ENCODE assay signal across 17 cellular contexts in genomic region chr22:20853236-20853660, GRCh38. TPM values are rescaled to one million over a fixed set of nuclear protein-coding genes. Genes with fewer than 3 reads are reported as not detected.
DNase-seq lines count a peak whose midpoint lies in the region; ATAC-seq, FAIRE-seq and TF ChIP-seq lines count a peak whose summit lies in the region.
"Had no signal": no experiment of that assay in that cellular context is flagged by ENCODE, and none has a peak within 500 bp of the region (broad histone marks: within the 10 kb centered on the region; RNA-seq: fewer than 3 reads in every experiment).

No MANE protein-coding gene starts in this region.

- peak overlapping the region; percentile 36 for H3K9ac ChIP-seq in endodermal cell (ENCODE audit: extremely low read depth, low read length, poor library complexity, severe bottlenecking)

- POLR2A ChIA-PET in CD4-positive, alpha-beta T cell (lab: Charles Lee), result no interaction called here

- H3K36me3 ChIP-seq in endodermal cell (ENCODE audit: control insufficient read depth, insufficient read depth, low read length), result no peaks in the 10 kb centered on the region
- H3K36me3 ChIP-seq: BE2C, HAP-1 had no signal

- H3K27me3 ChIP-seq in CD4-positive, alpha-beta T cell (ENCODE audit: control insufficient read depth, insufficient read depth, low read length), result no peaks in the 10 kb centered on the region
- H3K27me3 ChIP-seq in endodermal cell (ENCODE audit: control insufficient read depth, insufficient read depth, low read length, poor library complexity, severe bottlenecking), result no peaks in the 10 kb centered on the region
- H3K27me3 ChIP-seq: BE2C had no signal

- no peak overlapping the region for H3K27ac Mint-ChIP-seq in CD4-positive, alpha-beta T cell
- peak overlapping the region; percentile 45 for H3K27ac Mint-ChIP-seq in endodermal cell
- peak overlapping the region; percentile 12 for H3K27ac Mint-ChIP-seq in progenitor cell of endocrine pancreas
- H3K27ac Mint-ChIP-seq: IgD-negative memory B cell had no signal

- no peak for TF ChIP-seq CTCF in CD4-positive, alpha-beta T cell (IDR thresholded peaks at IDR 0.05)
- TF ChIP-seq CTCF in endodermal cell (conservative IDR thresholded peaks at IDR 0.05), result no peak
- no peak for TF ChIP-seq CTCF in progenitor cell of endocrine pancreas (IDR thresholded peaks at IDR 0.05; ENCODE audit: unreplicated experiment)

- DNase-seq in CD4-positive, alpha-beta T cell, result no peak
- DNase-seq in GM19239 (ENCODE audit: insufficient read length, low spot score) (no peak), endodermal cell (peak; percentile 41), progenitor cell of endocrine pancreas (ENCODE audit: low spot score, unreplicated experiment) (no peak), hepatic stellate cell (ENCODE audit: low spot score) (no peak), islet precursor cell (no peak)
- DNase-seq: BE2C, DMS153, MV-4-11, NCI-H1417 treated with DMSO at 0.1 percent for 48 hours, NCI-H2029 treated with DMSO at 0.1 percent for 48 hours, NCI-H524, PC-9 had no signal

- WGBS in endodermal cell (ENCODE audit: insufficient coverage in 1 of 2, insufficient read length in 1 of 2), 2 experiments, result 92 to 94% methylated on average over 1 to 3 of the region's 3 CpGs

- no peaks in the 10 kb centered on the region for H3K9me3 ChIP-seq in CD4-positive, alpha-beta T cell (ENCODE audit: control insufficient read depth, low read length)
- H3K9me3 ChIP-seq in endodermal cell (ENCODE audit: control insufficient read depth, low read length), result no peaks in the 10 kb centered on the region
- H3K9me3 ChIP-seq: BE2C, HAP-1 had no signal

- no peaks in the 10 kb centered on the region for H3K36me3 Mint-ChIP-seq in CD4-positive, alpha-beta T cell (ENCODE audit: low read depth)
- H3K36me3 Mint-ChIP-seq in endodermal cell (ENCODE audit: low read depth) (no peaks in the 10 kb centered on the region), progenitor cell of endocrine pancreas (ENCODE audit: insufficient read depth) (no peaks in the 10 kb centered on the region)
- H3K36me3 Mint-ChIP-seq: IgD-negative memory B cell had no signal

- no peak overlapping the region for H3K27ac ChIP-seq in CD4-positive, alpha-beta T cell (ENCODE audit: low read depth, low read length)
- H3K27ac ChIP-seq in endodermal cell (ENCODE audit: low read depth, low read length), result no peak overlapping the region
- H3K27ac ChIP-seq: PC-9, SK-N-MC had no signal

- CTCF ChIA-PET in CD4-positive, alpha-beta T cell (lab: Charles Lee), result no interaction called here

- H3K27me3 Mint-ChIP-seq in CD4-positive, alpha-beta T cell, result no peaks in the 10 kb centered on the region
- H3K27me3 Mint-ChIP-seq in endodermal cell (ENCODE audit: insufficient read depth) (no peaks in the 10 kb centered on the region), progenitor cell of endocrine pancreas (no peaks in the 10 kb centered on the region)
- H3K27me3 Mint-ChIP-seq: IgD-negative memory B cell had no signal

- intact Hi-C loops in CD4-positive, alpha-beta T cell (cut with DNase I, micrococcal nuclease), result loop anchor here (10.0 kb wide), 2 partner anchors 132 to 792 kb away; partner anchors contain the start of genes LZTR1 (in 1 of the 2) and SDF2L1 (in 1 of the 2)

- H3K4me3 Mint-ChIP-seq in CD4-positive, alpha-beta T cell, result peak overlapping the region; percentile 8
- H3K4me3 Mint-ChIP-seq in endodermal cell (no peak overlapping the region), progenitor cell of endocrine pancreas (ENCODE audit: low read depth) (no peak overlapping the region)

- no peak overlapping the region for H3K4me3 ChIP-seq in endodermal cell (ENCODE audit: low read length)
- H3K4me3 ChIP-seq: HAP-1, PC-9, SK-N-MC had no signal

- peaks cover 3% of the 10 kb centered on the region for H3K4me1 ChIP-seq in endodermal cell (ENCODE audit: control insufficient read depth, insufficient read depth, low read length)

- no peaks in the 10 kb centered on the region for H3K9me3 Mint-ChIP-seq in CD4-positive, alpha-beta T cell
- H3K9me3 Mint-ChIP-seq in endodermal cell (no peaks in the 10 kb centered on the region), progenitor cell of endocrine pancreas (ENCODE audit: low read depth) (no peaks in the 10 kb centered on the region)
- H3K9me3 Mint-ChIP-seq: IgD-negative memory B cell had no signal

- no peak for ATAC-seq in CD4-positive, alpha-beta T cell (ENCODE audit: poor library complexity)
- ATAC-seq in GM19328 (IDR thresholded peaks at IDR 0.05; ENCODE audit: unreplicated experiment), result no peak

- H3K4me1 Mint-ChIP-seq in CD4-positive, alpha-beta T cell (ENCODE audit: low read depth), result peaks cover 60% of the 10 kb centered on the region
- H3K4me1 Mint-ChIP-seq in endodermal cell (peaks cover 23% of the 10 kb centered on the region), progenitor cell of endocrine pancreas (ENCODE audit: low read depth) (peaks cover 27% of the 10 kb centered on the region)

- FAIRE-seq in GM19239 (lab: Jason Lieb, UNC), result peak; percentile 45

RNA-seq across cellular contexts. Expression of gene PI4KA, which starts 5.4 kb away (rescaled TPM):
- 100 to 1,000 TPM; 137 to 146 TPM for total RNA-seq in CD4-positive, alpha-beta T cell
- total RNA-seq in endodermal cell (10 to 100 TPM; 49.0 to 62.0 TPM), progenitor cell of endocrine pancreas (125 and 140 TPM in 2 replicates)
- polyA plus RNA-seq in endodermal cell (2013, experiment 1 of 2), result 35.3 TPM
- polyA plus RNA-seq in endodermal cell (2013, experiment 2 of 2), result 33.2 TPM

RNA-seq across cellular contexts. Expression of gene SNAP29, which starts 5.6 kb away (rescaled TPM):
- 10 to 100 TPM; 13.7 to 15.1 TPM for total RNA-seq in CD4-positive, alpha-beta T cell
- 10 to 100 TPM; 16.5 to 21.8 TPM for total RNA-seq in endodermal cell
- polyA plus RNA-seq in endodermal cell (2013, experiment 1 of 2), result 17.1 TPM
- 18.4 TPM for polyA plus RNA-seq in endodermal cell (2013, experiment 2 of 2)
- 20.4 and 20.6 TPM in 2 replicates for total RNA-seq in progenitor cell of endocrine pancreas
